28 cellular contexts compared by ENCODE assay signal in genomic region chr21:14814282-14814681, GRCh38.
"Had no signal": no experiment of that assay in that cellular context is flagged by ENCODE, and none has a peak within 500 bp of the region (broad histone marks: within the 10 kb centered on the region; RNA-seq: fewer than 3 reads in every experiment).

No MANE protein-coding gene starts in this region.

- ATAC-seq: effector memory CD8-positive, alpha-beta T cell; esophagus mucosa; foreskin keratinocyte; gastrocnemius medialis; gastroesophageal sphincter; heart left ventricle; heart right ventricle had no signal

- H3K27me3 ChIP-seq: colonic mucosa, dorsolateral prefrontal cortex, esophagus muscularis mucosa, esophagus squamous epithelium, foreskin keratinocyte, gastrocnemius medialis, gastroesophageal sphincter, heart left ventricle, heart right ventricle had no signal

- H3K4me1 ChIP-seq: colonic mucosa, esophagus muscularis mucosa, esophagus squamous epithelium, foreskin keratinocyte, gastrocnemius medialis, gastroesophageal sphincter, heart left ventricle, heart right ventricle had no signal

- H3K4me1 Mint-ChIP-seq: endodermal cell had no signal

- H3K36me3 ChIP-seq: colonic mucosa, esophagus muscularis mucosa, esophagus squamous epithelium, gastrocnemius medialis, gastroesophageal sphincter, heart left ventricle, heart right ventricle had no signal

- H3K27ac Mint-ChIP-seq: dendritic cell treated with granulocyte-macrophage colony-stimulating factor and Interleukin-4, amounts not matched to agents 40 ng/mL and 50 ng/mL, for 4 days; effector memory CD8-positive, alpha-beta T cell; endodermal cell had no signal

- H3K4me3 Mint-ChIP-seq: dendritic cell treated with granulocyte-macrophage colony-stimulating factor and Interleukin-4, amounts not matched to agents 40 ng/mL and 50 ng/mL, for 4 days; effector memory CD8-positive, alpha-beta T cell; endodermal cell had no signal

- H3K27me3 Mint-ChIP-seq: dendritic cell treated with granulocyte-macrophage colony-stimulating factor and Interleukin-4, amounts not matched to agents 40 ng/mL and 50 ng/mL, for 4 days; effector memory CD8-positive, alpha-beta T cell had no signal

- DNase-seq: colonic mucosa; cortex of kidney; dermis blood vessel endothelial cell; dorsolateral prefrontal cortex; effector CD4-positive, alpha-beta T cell; effector CD8-positive, alpha-beta T cell; effector memory CD4-positive, alpha-beta T cell; effector memory CD8-positive, alpha-beta T cell; endodermal cell; erythroblast; esophagus squamous epithelium; foreskin keratinocyte; foreskin melanocyte; gastrocnemius medialis; glutamatergic neuron; head of caudate nucleus; heart left ventricle; heart right ventricle had no signal

- H3K9me3 ChIP-seq: colonic mucosa, esophagus muscularis mucosa, gastrocnemius medialis had no signal

- H3K4me3 ChIP-seq: colonic mucosa, coronary artery, dorsolateral prefrontal cortex, esophagus muscularis mucosa, esophagus squamous epithelium, gastrocnemius medialis, gastroesophageal sphincter, heart left ventricle, heart right ventricle had no signal

- FAIRE-seq: colon, endometrium, endothelial cell of umbilical vein, frontal cortex had no signal

- H3K27ac ChIP-seq: colonic mucosa, coronary artery, dorsolateral prefrontal cortex, epithelial cell of prostate, esophagus muscularis mucosa, esophagus squamous epithelium, foreskin keratinocyte, gastrocnemius medialis, gastroesophageal sphincter, heart left ventricle, heart right ventricle had no signal
